ENCODE assay signal across 36 cellular contexts in the genomic region with DNA sequence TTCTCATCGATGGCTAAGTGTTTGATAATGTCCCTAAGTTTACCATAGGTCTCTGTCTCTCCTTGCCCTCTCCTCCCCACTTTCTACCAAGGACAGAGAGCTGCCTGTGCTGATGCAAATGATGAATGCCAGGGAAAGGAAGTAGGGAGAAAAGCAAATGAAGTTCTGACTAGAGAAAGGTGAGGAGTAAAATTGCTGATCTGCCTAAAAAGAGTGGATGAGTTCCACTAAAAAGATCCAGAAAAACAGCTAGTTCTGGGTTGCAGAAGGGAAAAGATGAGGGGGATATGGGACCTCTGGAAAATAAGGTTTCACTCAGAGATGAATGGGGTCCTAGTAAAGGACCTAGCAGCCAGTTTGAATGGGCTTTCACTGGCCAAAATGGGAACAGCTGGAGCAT. TPM values are rescaled to one million over a fixed set of nuclear protein-coding genes. Genes with fewer than 3 reads are reported as not detected.
"Had no signal": no experiment of that assay in that cellular context is flagged by ENCODE, and none has a peak within 500 bp of the region (broad histone marks: within the 10 kb centered on the region; RNA-seq: fewer than 3 reads in every experiment).

No MANE protein-coding gene starts in this region.

- H3K9me3 ChIP-seq: ascending aorta, breast epithelium, MG63, SJCRH30, SK-N-SH had no signal

- H3K9me3 Mint-ChIP-seq: activated CD4-positive, alpha-beta T cell treated with anti-CD3 and anti-CD28 coated beads, Interleukin-2, amount 10 ng/mL, durations not matched to agents 24 days and 14 days; activated CD8-positive, alpha-beta T cell treated with anti-CD3 and anti-CD28 coated beads for 36 hours; activated naive CD4-positive, alpha-beta T cell treated with anti-CD3 and anti-CD28 coated beads, Interleukin-2, amount 50 U/mL, for 24 hours; activated naive CD8-positive, alpha-beta T cell treated with anti-CD3 and anti-CD28 coated beads, Interleukin-2, amount 10 ng/mL, durations not matched to agents 7 days and 5 days; activated T-cell treated with anti-CD3 and anti-CD28 coated beads, Interleukin-2, amount 50 U/mL, for 72 hours; activated T-helper 17 cell treated with anti-CD3 and anti-CD28 coated beads, Interleukin-2, amount 50 U/mL, for 72 hours; T-helper 1 cell treated with Interleukin-12 subunit alpha and Interleukin-12 subunit beta and Interleukin-4 antibody, amounts not matched to agents 30 μg/mL and 1 μg/mL, for 36 hours; T-helper 2 cell treated with Interferon-gamma antibody and Interleukin-4, amounts not matched to agents 5 μg/mL and 100 μg/mL, for 36 hours had no signal

- H3K4me1 ChIP-seq: ascending aorta had no signal

- H3K36me3 ChIP-seq: ascending aorta, breast epithelium, MG63, SJCRH30 had no signal

- H3K4me2 ChIP-seq: SK-N-SH had no signal

- H3K27me3 Mint-ChIP-seq: activated naive CD4-positive, alpha-beta T cell treated with anti-CD3 and anti-CD28 coated beads, Interleukin-2, amount 50 U/mL, for 24 hours had no signal

- FAIRE-seq: TTC549 had no signal

- H3K27ac Mint-ChIP-seq: activated CD4-positive, alpha-beta T cell treated with anti-CD3 and anti-CD28 coated beads, Interleukin-2, amount 10 ng/mL, durations not matched to agents 24 days and 14 days; activated CD8-positive, alpha-beta T cell treated with anti-CD3 and anti-CD28 coated beads for 36 hours; activated naive CD4-positive, alpha-beta T cell treated with anti-CD3 and anti-CD28 coated beads, Interleukin-2, amount 50 U/mL, for 24 hours; activated naive CD8-positive, alpha-beta T cell treated with anti-CD3 and anti-CD28 coated beads, Interleukin-2, amount 10 ng/mL, durations not matched to agents 7 days and 5 days; activated T-cell treated with anti-CD3 and anti-CD28 coated beads, Interleukin-2, amount 50 U/mL, for 72 hours; activated T-helper 17 cell treated with anti-CD3 and anti-CD28 coated beads, Interleukin-2, amount 50 U/mL, for 72 hours; T-helper 1 cell treated with Interleukin-12 subunit alpha and Interleukin-12 subunit beta and Interleukin-4 antibody, amounts not matched to agents 30 μg/mL and 1 μg/mL, for 36 hours; T-helper 2 cell treated with Interferon-gamma antibody and Interleukin-4, amounts not matched to agents 5 μg/mL and 100 μg/mL, for 36 hours had no signal

- H3K4me3 Mint-ChIP-seq: activated CD4-positive, alpha-beta T cell treated with anti-CD3 and anti-CD28 coated beads, Interleukin-2, amount 10 ng/mL, durations not matched to agents 24 days and 14 days; activated CD8-positive, alpha-beta T cell treated with anti-CD3 and anti-CD28 coated beads for 36 hours; activated naive CD4-positive, alpha-beta T cell treated with anti-CD3 and anti-CD28 coated beads, Interleukin-2, amount 50 U/mL, for 24 hours; activated naive CD8-positive, alpha-beta T cell treated with anti-CD3 and anti-CD28 coated beads, Interleukin-2, amount 10 ng/mL, durations not matched to agents 7 days and 5 days; activated T-cell treated with anti-CD3 and anti-CD28 coated beads, Interleukin-2, amount 50 U/mL, for 72 hours; activated T-helper 17 cell treated with anti-CD3 and anti-CD28 coated beads, Interleukin-2, amount 50 U/mL, for 72 hours; T-helper 1 cell treated with Interleukin-12 subunit alpha and Interleukin-12 subunit beta and Interleukin-4 antibody, amounts not matched to agents 30 μg/mL and 1 μg/mL, for 36 hours; T-helper 2 cell treated with Interferon-gamma antibody and Interleukin-4, amounts not matched to agents 5 μg/mL and 100 μg/mL, for 36 hours had no signal

- H3K9ac ChIP-seq: SK-N-SH had no signal

- ATAC-seq: activated CD8-positive, alpha-beta T cell treated with anti-CD3 and anti-CD28 coated beads for 36 hours; activated T-cell treated with anti-CD3 and anti-CD28 coated beads, Interleukin-2, amount 50 U/mL, for 72 hours; activated T-helper 17 cell treated with anti-CD3 and anti-CD28 coated beads, Interleukin-2, amount 50 U/mL, for 72 hours; Panc1 had no signal

- H3K27ac ChIP-seq: ascending aorta had no signal

- H3K27me3 ChIP-seq: ascending aorta, breast epithelium, MG63, SJCRH30 had no signal

- H3K4me3 ChIP-seq: ascending aorta, breast epithelium, MG63, SJCRH30 had no signal

- DNase-seq: activated CD4-positive, alpha-beta T cell treated with anti-CD3 and anti-CD28 coated beads, Interleukin-2, amount 10 ng/mL, durations not matched to agents 24 days and 14 days; activated CD4-positive, alpha-beta T cell treated with anti-CD3 and anti-CD28 coated beads, Interleukin-2, amount 50 U/mL, for 4 hours; activated CD8-positive, alpha-beta T cell treated with anti-CD3 and anti-CD28 coated beads for 36 hours; activated effector memory CD4-positive, alpha-beta T cell treated with anti-CD3 and anti-CD28 coated beads, Interleukin-2, amount 50 U/mL, for 16 hours; activated naive CD4-positive, alpha-beta T cell; activated naive CD8-positive, alpha-beta T cell treated with anti-CD3 and anti-CD28 coated beads, Interleukin-2, amount 10 ng/mL, durations not matched to agents 7 days and 5 days; activated T-cell treated with anti-CD3 and anti-CD28 coated beads, Interleukin-2, amount 50 U/mL, for 1 hour; activated T-cell treated with anti-CD3 and anti-CD28 coated beads, Interleukin-2, amount 50 U/mL, for 72 hours; amygdala; caudate nucleus; Kasumi-1; KG1; MG63; NCI-H1048; NCI-H1105 treated with DMSO at 0.1 percent for 48 hours; NCI-H1436; NCI-H1694; NCI-H1930; NCI-H2081 treated with DMSO at 0.1 percent for 48 hours; NCI-H226; NCI-H446 treated with DMSO at 0.1 percent for 48 hours; NCI-H524; NCI-H69; NCI-H82; SHP77; SJCRH30; SK-N-SH had no signal

- H3K36me3 Mint-ChIP-seq: activated naive CD4-positive, alpha-beta T cell treated with anti-CD3 and anti-CD28 coated beads, Interleukin-2, amount 50 U/mL, for 24 hours; activated naive CD8-positive, alpha-beta T cell treated with anti-CD3 and anti-CD28 coated beads, Interleukin-2, amount 10 ng/mL, durations not matched to agents 7 days and 5 days had no signal

- H3K4me1 Mint-ChIP-seq: activated CD4-positive, alpha-beta T cell treated with anti-CD3 and anti-CD28 coated beads, Interleukin-2, amount 10 ng/mL, durations not matched to agents 24 days and 14 days; activated naive CD4-positive, alpha-beta T cell treated with anti-CD3 and anti-CD28 coated beads, Interleukin-2, amount 50 U/mL, for 24 hours; activated naive CD8-positive, alpha-beta T cell treated with anti-CD3 and anti-CD28 coated beads, Interleukin-2, amount 10 ng/mL, durations not matched to agents 7 days and 5 days had no signal

RNA-seq across cellular contexts. Expression of a gene that starts 13.8 kb away (rescaled TPM):
- total RNA-seq: activated CD4-positive, alpha-beta T cell treated with anti-CD3 and anti-CD28 coated beads, Interleukin-2, amount 10 ng/mL, durations not matched to agents 24 days and 14 days; activated CD8-positive, alpha-beta memory T cell treated with anti-CD3 and anti-CD28 coated beads for 36 hours; activated CD8-positive, alpha-beta T cell treated with anti-CD3 and anti-CD28 coated beads for 36 hours; activated naive CD8-positive, alpha-beta T cell treated with anti-CD3 and anti-CD28 coated beads, Interleukin-2, amount 10 ng/mL, durations not matched to agents 7 days and 5 days; activated T-helper 17 cell treated with anti-CD3 and anti-CD28 coated beads, Interleukin-2, amount 50 U/mL, for 72 hours had no signal
